Comparison of ENCODE assay signal across 22 cellular contexts in genomic region chr15:100220058-100220728, GRCh38.
A peak's percentile ranks its signal among the peaks of the same experiment; 100 is the strongest.
DNase-seq lines count a peak whose midpoint lies in the region; ATAC-seq and TF ChIP-seq lines count a peak whose summit lies in the region.
"Had no signal": no experiment of that assay in that cellular context is flagged by ENCODE, and none has a peak within 500 bp of the region (broad histone marks: within the 10 kb centered on the region; RNA-seq: fewer than 3 reads in every experiment).

No MANE protein-coding gene starts in this region.

- H3K9me3 Mint-ChIP-seq in GM23338: no peaks in the 10 kb centered on the region
- H3K9me3 Mint-ChIP-seq: CD4-positive, CD25-positive, alpha-beta regulatory T cell; T-cell had no signal

- intact Hi-C loops in posterior vena cava (cut with DNase I): loop anchor here in 1 of 2 donors (10.0 kb wide), 1 partner anchor 55 kb away; no protein-coding TSS in a partner anchor
- intact Hi-C loops in sciatic nerve (cut with DNase I): no loop called here

- no peaks in the 10 kb centered on the region for H3F3A ChIP-seq in GM23338 (replicated peaks; ENCODE audit: low read depth)

- H3K36me3 ChIP-seq in GM23338 (ENCODE audit: insufficient read depth): no peaks in the 10 kb centered on the region
- H3K36me3 ChIP-seq: HAP-1, SJCRH30 had no signal

- no peak overlapping the region for H3K4me3 Mint-ChIP-seq in GM23338
- H3K4me3 Mint-ChIP-seq: B cell; CD4-positive, CD25-positive, alpha-beta regulatory T cell; T-cell had no signal

- H3K36me3 Mint-ChIP-seq in GM23338 (ENCODE audit: low read depth): no peaks in the 10 kb centered on the region
- H3K36me3 Mint-ChIP-seq: CD4-positive, CD25-positive, alpha-beta regulatory T cell; T-cell had no signal

- ATAC-seq in GM23338 (peak; percentile 33; the same call in 2 of the 3 replicates), sciatic nerve (no peak)
- ATAC-seq: Panc1, T-cell had no signal

- DNase-seq in GM23338 (ENCODE audit: low spot score) (peak; percentile 54), NCI-H524 treated with DMSO at 0.1 percent for 48 hours (lab: John Stamatoyannopoulos, UW) (peak; percentile 5), kidney glomerular epithelial cell (lab: John Stamatoyannopoulos, UW) (peak; percentile 2), posterior vena cava (ENCODE audit: low spot score) (peak; percentile 35), activated gamma-delta T cell treated with Interleukin-2 at 50 U/mL for 16 hours (no peak), sciatic nerve (ENCODE audit: low spot score) (no peak), NCI-H1417 treated with DMSO at 0.1 percent for 48 hours (lab: John Stamatoyannopoulos, UW) (no peak)
- DNase-seq: Caco-2; CD4-positive, CD25-positive, alpha-beta regulatory T cell; DMS 273 treated with DMSO at 0.1 percent for 48 hours; DMS79 treated with DMSO at 0.1 percent for 48 hours; KG1; NCI-H1105 treated with DMSO at 0.1 percent for 48 hours; NCI-H1694 treated with DMSO at 0.1 percent for 48 hours; NCI-H510A; NCI-H774; NK-92 treated with Interleukin-12 subunit alpha and Interleukin-12 subunit beta, amount 100 ng/mL, for 24 hours; SJCRH30; T-cell had no signal

- H2AFZ ChIP-seq in GM23338: no peak overlapping the region

- H3K27me3 Mint-ChIP-seq in GM23338 (ENCODE audit: insufficient read depth, low read depth, poor library complexity): no peaks in the 10 kb centered on the region
- H3K27me3 Mint-ChIP-seq: B cell; CD4-positive, CD25-positive, alpha-beta regulatory T cell; T-cell had no signal

- no peaks in the 10 kb centered on the region for H3K9me2 ChIP-seq in GM23338 (ENCODE audit: insufficient read depth)

- no peak overlapping the region for H3K27ac ChIP-seq in GM23338 (ENCODE audit: low read depth)
- H3K27ac ChIP-seq: SJCRH30 had no signal

- no peak overlapping the region for H3K4me3 ChIP-seq in GM23338
- H3K4me3 ChIP-seq: HAP-1, SJCRH30 had no signal

- H3K27ac Mint-ChIP-seq in GM23338: no peak overlapping the region
- H3K27ac Mint-ChIP-seq: B cell; CD4-positive, CD25-positive, alpha-beta regulatory T cell; T-cell had no signal

- TF ChIP-seq CTCF in GM23338 (conservative IDR thresholded peaks at IDR 0.05; ENCODE audit: low read depth in 2 of 2): peak; percentile 42 to 44

- H3K79me2 ChIP-seq in GM23338 (replicated peaks; ENCODE audit: insufficient read depth): no peaks in the 10 kb centered on the region

- H3K27me3 ChIP-seq in GM23338 (ENCODE audit: insufficient read depth): no peaks in the 10 kb centered on the region
- H3K27me3 ChIP-seq: SJCRH30 had no signal

- H3K4me1 Mint-ChIP-seq in GM23338: peaks cover 6% of the 10 kb centered on the region; the same call in 2 of the 3 replicates
- H3K4me1 Mint-ChIP-seq: B cell had no signal

- no peak overlapping the region for H3K4me2 ChIP-seq in GM23338

- H4K20me1 ChIP-seq in GM23338 (replicated peaks; ENCODE audit: insufficient read depth): no peaks in the 10 kb centered on the region

- H3K4me1 ChIP-seq in GM23338 (ENCODE audit: insufficient read depth): no peaks in the 10 kb centered on the region
- H3K4me1 ChIP-seq: Caco-2, HAP-1 had no signal

TF ChIP-seq in GM23338, 12 proteins besides CTCF, POLR2A, EP300 and RAD21 (continues in another document):
- TF ChIP-seq EZH2phosphoT487 (IDR thresholded peaks at IDR 0.05; ENCODE audit: unreplicated experiment): no peak
- TF ChIP-seq ETS1 (IDR thresholded peaks at IDR 0.05): no peak
- no peak for TF ChIP-seq REST (IDR thresholded peaks at IDR 0.05; ENCODE audit: unreplicated experiment)
- TF ChIP-seq STAT1 (IDR thresholded peaks at IDR 0.05; ENCODE audit: unreplicated experiment): no peak
- no peak for TF ChIP-seq POLR2AphosphoS5 (IDR thresholded peaks at IDR 0.05; ENCODE audit: low read depth)
- no peak for TF ChIP-seq ZNF114 (CRISPR knock-in tag; IDR thresholded peaks at IDR 0.05)
- TF ChIP-seq JUNB (IDR thresholded peaks at IDR 0.05; ENCODE audit: unreplicated experiment): no peak
- TF ChIP-seq EZH2 (IDR thresholded peaks at IDR 0.05; ENCODE audit: low read depth, unreplicated experiment): no peak
- no peak for TF ChIP-seq CREB1 (CRISPR knock-in tag; IDR thresholded peaks at IDR 0.05; ENCODE audit: low read depth)
- TF ChIP-seq NANOG (IDR thresholded peaks at IDR 0.05; ENCODE audit: borderline replicate concordance): no peak
- TF ChIP-seq ZNF331 (CRISPR knock-in tag; IDR thresholded peaks at IDR 0.05; ENCODE audit: low read depth): no peak

Comparison
In these comparisons a context has a peak if more than half of its experiments do, and no peak if none do; other contexts are left out.
1. DNase-seq: peak in GM23338 (single experiment), NCI-H524 treated with DMSO at 0.1 percent for 48 hours (single experiment), kidney glomerular epithelial cell (single experiment) and posterior vena cava (single experiment); none in activated gamma-delta T cell treated with Interleukin-2 at 50 U/mL for 16 hours (single experiment), sciatic nerve (single experiment) and NCI-H1417 treated with DMSO at 0.1 percent for 48 hours (single experiment).